35 cellular contexts compared by ENCODE assay signal in genomic region chr7:129588268-129588667, GRCh38.
"Had no signal": no experiment of that assay in that cellular context is flagged by ENCODE, and none has a peak within 500 bp of the region (broad histone marks: within the 10 kb centered on the region; RNA-seq: fewer than 3 reads in every experiment).

No MANE protein-coding gene starts in this region.

- DNase-seq: Karpas-422, MG63, MM.1S, MV-4-11, NCI-H1048, NCI-H1092, NCI-H1092 treated with DMSO at 0.1 percent for 48 hours, NCI-H1105, NCI-H1105 treated with DMSO at 0.1 percent for 48 hours, NCI-H1417, NCI-H1417 treated with DMSO at 0.1 percent for 48 hours, NCI-H1436, NCI-H1436 treated with DMSO at 0.1 percent for 48 hours, NCI-H146, NCI-H1694, NCI-H1694 treated with DMSO at 0.1 percent for 48 hours, NCI-H187, NCI-H187 treated with DMSO at 0.1 percent for 48 hours, NCI-H1930, NCI-H2029, NCI-H2029 treated with DMSO at 0.1 percent for 48 hours, NCI-H2081, NCI-H2081 treated with DMSO at 0.1 percent for 48 hours, NCI-H2107, NCI-H2171, NCI-H2171 treated with DMSO at 0.1 percent for 48 hours, NCI-H2227 treated with DMSO at 0.1 percent for 48 hours, NCI-H226, NCI-H345, NCI-H446, NCI-H446 treated with DMSO at 0.1 percent for 48 hours, NCI-H510A, NCI-H510A treated with DMSO at 0.1 percent for 48 hours, NCI-H524, NCI-H524 treated with DMSO at 0.1 percent for 48 hours had no signal

- H3K36me3 ChIP-seq: MG63 had no signal

- H3K27me3 ChIP-seq: MG63 had no signal

- H3K4me3 ChIP-seq: MG63 had no signal
